Comparison of ENCODE assay signal across 15 cellular contexts in the genomic region with DNA sequence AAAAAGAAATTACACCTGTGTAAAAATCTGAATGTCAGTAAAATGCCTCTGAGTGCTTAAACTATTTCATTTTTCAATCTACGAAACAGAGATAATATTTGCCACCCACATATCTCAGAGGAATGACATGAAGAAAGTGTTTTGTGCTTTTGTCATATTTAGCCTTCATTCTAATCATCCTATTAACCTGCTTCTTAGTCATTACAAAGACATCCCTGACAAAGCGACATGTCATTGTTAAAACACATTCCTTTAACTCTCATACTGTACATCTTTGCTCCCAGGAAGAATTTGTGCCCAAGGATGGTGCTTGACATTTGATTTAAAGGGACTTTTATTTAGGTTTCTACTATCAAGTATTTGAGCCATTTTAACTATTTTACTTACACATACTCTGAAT.
DNase-seq lines count a peak whose midpoint lies in the region; FAIRE-seq and TF ChIP-seq lines count a peak whose summit lies in the region.
"Had no signal": no experiment of that assay in that cellular context is flagged by ENCODE, and none has a peak within 500 bp of the region (broad histone marks: within the 10 kb centered on the region; RNA-seq: fewer than 3 reads in every experiment).

No MANE protein-coding gene starts in this region.

- H3K9ac ChIP-seq in smooth muscle cell (ENCODE audit: low read depth) (no peak overlapping the region), neural progenitor cell (no peak overlapping the region)

- H3K4me1 Mint-ChIP-seq in activated naive CD4-positive, alpha-beta T cell treated with anti-CD3 and anti-CD28 coated beads for 36 hours (ENCODE audit: low read depth), result no peaks in the 10 kb centered on the region
- no peaks in the 10 kb centered on the region for H3K4me1 Mint-ChIP-seq in neural progenitor cell

- H3K27me3 Mint-ChIP-seq in activated naive CD4-positive, alpha-beta T cell treated with anti-CD3 and anti-CD28 coated beads for 36 hours (ENCODE audit: low read depth), result no peaks in the 10 kb centered on the region
- H3K27me3 Mint-ChIP-seq in neural progenitor cell (ENCODE audit: insufficient read depth, low read depth), result no peaks in the 10 kb centered on the region

- DNase-seq in H54 (ENCODE audit: insufficient read length, low spot score), result no peak
- DNase-seq in RPMI7951 (ENCODE audit: low read depth), result peak; percentile 2
- peak; percentile 2 for DNase-seq in glomerular visceral epithelial cell (ENCODE audit: extremely low spot score)
- DNase-seq in smooth muscle cell (lab: John Stamatoyannopoulos, UW; ENCODE audit: unreplicated experiment), result no peak
- DNase-seq in activated naive CD4-positive, alpha-beta T cell treated with anti-CD3 and anti-CD28 coated beads for 36 hours, result no peak
- DNase-seq in LoVo (ENCODE audit: low spot score), result no peak
- no peak for DNase-seq in PC-9
- DNase-seq in neural progenitor cell (ENCODE audit: low spot score), result no peak
- DNase-seq: ACHN, C1 segment of cervical spinal cord, DMS79 treated with DMSO at 0.1 percent for 48 hours, GF-D8, NCI-H1105 treated with DMSO at 0.1 percent for 48 hours, NCI-H1694, NCI-H2081 treated with DMSO at 0.1 percent for 48 hours had no signal

- no peak overlapping the region for H3K4me3 Mint-ChIP-seq in activated naive CD4-positive, alpha-beta T cell treated with anti-CD3 and anti-CD28 coated beads for 36 hours
- H3K4me3 Mint-ChIP-seq in neural progenitor cell, result no peak overlapping the region

- H3K27me3 ChIP-seq in smooth muscle cell (ENCODE audit: low read depth) (no peaks in the 10 kb centered on the region), PC-9 (ENCODE audit: insufficient read depth, low read depth) (no peaks in the 10 kb centered on the region), neural progenitor cell (no peaks in the 10 kb centered on the region)

- no peak for TF ChIP-seq POLR2A in H54 (IDR thresholded peaks at IDR 0.05; ENCODE audit: low read depth, low read length)

- FAIRE-seq in H54 (lab: Jason Lieb, UNC), result peak; percentile 83

- no peaks in the 10 kb centered on the region for H3K79me2 ChIP-seq in smooth muscle cell (ENCODE audit: low read depth)
- H3K79me2 ChIP-seq in PC-9 (ENCODE audit: low read depth), result no peaks in the 10 kb centered on the region
- H3K79me2 ChIP-seq in neural progenitor cell (ENCODE audit: low read depth), result no peaks in the 10 kb centered on the region

- BruUV-seq in PC-9 (replicated peaks; lab: Mats Ljungman, UMichigan), result no TSS peak

- H3K4me3 ChIP-seq in smooth muscle cell, result no peak overlapping the region
- no peak overlapping the region for H3K4me3 ChIP-seq in PC-9
- H3K4me3 ChIP-seq in neural progenitor cell, result no peak overlapping the region

- no peak for TF ChIP-seq CTCF in smooth muscle cell (IDR thresholded peaks at IDR 0.05; ENCODE audit: borderline replicate concordance, insufficient read depth, poor library complexity, severe bottlenecking)
- TF ChIP-seq CTCF in PC-9 (conservative IDR thresholded peaks at IDR 0.05), result no peak
- TF ChIP-seq CTCF in neural progenitor cell (IDR thresholded peaks at IDR 0.05), result no peak

- H3K27ac Mint-ChIP-seq in activated naive CD4-positive, alpha-beta T cell treated with anti-CD3 and anti-CD28 coated beads for 36 hours, result no peak overlapping the region
- H3K27ac Mint-ChIP-seq in neural progenitor cell, result no peak overlapping the region

- H3K9me3 ChIP-seq in smooth muscle cell (replicated peaks; ENCODE audit: low read depth) (no peaks in the 10 kb centered on the region), PC-9 (ENCODE audit: insufficient read depth, low read depth) (no peaks in the 10 kb centered on the region), neural progenitor cell (ENCODE audit: low read depth) (no peaks in the 10 kb centered on the region)

- H4K20me1 ChIP-seq in smooth muscle cell (ENCODE audit: low read depth) (no peaks in the 10 kb centered on the region), PC-9 (ENCODE audit: insufficient read depth) (no peaks in the 10 kb centered on the region), neural progenitor cell (ENCODE audit: low read depth) (no peaks in the 10 kb centered on the region)

- intact Hi-C loops in activated naive CD4-positive, alpha-beta T cell treated with anti-CD3 and anti-CD28 coated beads for 36 hours (cut with micrococcal nuclease), result loop anchor here (10.0 kb wide), 1 partner anchor 72 kb away; no protein-coding TSS in a partner anchor
- intact Hi-C loops in PC-9 (cut with micrococcal nuclease; ENCODE audit: unreplicated experiment), result no loop called here

- 61% methylated on average over 2 of the region's 2 CpGs for WGBS in smooth muscle cell (ENCODE audit: low lambda C conversion rate)

- H3F3A ChIP-seq in smooth muscle cell (ENCODE audit: low read depth) (no peaks in the 10 kb centered on the region), PC-9 (ENCODE audit: insufficient read depth, low read depth) (no peaks in the 10 kb centered on the region), neural progenitor cell (ENCODE audit: low read depth) (no peaks in the 10 kb centered on the region)

- peaks cover 1% of the 10 kb centered on the region for H3K9me3 Mint-ChIP-seq in activated naive CD4-positive, alpha-beta T cell treated with anti-CD3 and anti-CD28 coated beads for 36 hours
- H3K9me3 Mint-ChIP-seq in neural progenitor cell, result no peaks in the 10 kb centered on the region

- POLR2A ChIA-PET in PC-9 (lab: Charles Lee; ENCODE audit: unreplicated experiment), result no interaction called here

- H3K36me3 Mint-ChIP-seq in activated naive CD4-positive, alpha-beta T cell treated with anti-CD3 and anti-CD28 coated beads for 36 hours (ENCODE audit: low read depth), result no peaks in the 10 kb centered on the region
- H3K36me3 Mint-ChIP-seq in neural progenitor cell, result peaks cover 2% of the 10 kb centered on the region

- H3K36me3 ChIP-seq in smooth muscle cell (ENCODE audit: low read depth) (no peaks in the 10 kb centered on the region), PC-9 (ENCODE audit: low read depth) (no peaks in the 10 kb centered on the region), neural progenitor cell (no peaks in the 10 kb centered on the region)

- H3K9me2 ChIP-seq in PC-9 (ENCODE audit: insufficient read depth), result no peaks in the 10 kb centered on the region

- H2AFZ ChIP-seq in smooth muscle cell (ENCODE audit: low read depth), result no peak overlapping the region
- no peak overlapping the region for H2AFZ ChIP-seq in PC-9
- no peak overlapping the region for H2AFZ ChIP-seq in neural progenitor cell (replicated peaks)

- H3K4me1 ChIP-seq in smooth muscle cell (ENCODE audit: low read depth) (no peaks in the 10 kb centered on the region), PC-9 (replicated peaks; ENCODE audit: insufficient read depth) (no peaks in the 10 kb centered on the region), neural progenitor cell (no peaks in the 10 kb centered on the region)

- H3K4me2 ChIP-seq in smooth muscle cell (no peak overlapping the region), PC-9 (no peak overlapping the region), neural progenitor cell (no peak overlapping the region)

- H3K27ac ChIP-seq in smooth muscle cell (ENCODE audit: low read depth), result peak overlapping the region; percentile 20
- H3K27ac ChIP-seq in PC-9, result no peak overlapping the region
- no peak overlapping the region for H3K27ac ChIP-seq in neural progenitor cell

- CTCF ChIA-PET in activated naive CD4-positive, alpha-beta T cell treated with anti-CD3 and anti-CD28 coated beads for 36 hours (lab: Charles Lee), result no interaction called here
- CTCF ChIA-PET in PC-9 (lab: Charles Lee), result no interaction called here

Comparison
In these comparisons a context has a peak if more than half of its experiments do, and no peak if none do; other contexts are left out.
1. DNase-seq: peak in RPMI7951 (single experiment) and glomerular visceral epithelial cell (single experiment); none in H54 (single experiment), smooth muscle cell (single experiment), activated naive CD4-positive, alpha-beta T cell treated with anti-CD3 and anti-CD28 coated beads for 36 hours (single experiment), LoVo (single experiment), PC-9 (0 of 2) and neural progenitor cell (single experiment).